ENCODE assay signal across 32 cellular contexts in the genomic region with DNA sequence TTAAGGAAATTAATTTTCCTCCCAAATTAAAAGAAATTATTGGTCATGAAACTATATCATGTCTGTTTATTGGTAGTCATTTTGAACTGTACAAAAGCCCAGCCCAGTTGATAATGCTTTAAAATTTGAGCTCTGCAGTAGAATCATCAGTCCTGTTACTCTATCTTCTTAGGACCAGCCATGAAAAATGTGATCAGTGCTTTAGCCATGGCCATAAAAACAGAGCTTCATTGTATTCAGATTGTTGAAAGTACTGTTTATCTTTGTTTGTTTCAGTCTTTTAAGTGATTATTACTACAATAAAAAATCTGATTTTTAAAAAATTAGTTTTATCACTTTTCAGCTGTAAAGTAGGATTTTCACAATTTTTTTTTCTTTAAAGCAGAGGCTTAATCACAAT.
"Had no signal": no experiment of that assay in that cellular context is flagged by ENCODE, and none has a peak within 500 bp of the region (broad histone marks: within the 10 kb centered on the region; RNA-seq: fewer than 3 reads in every experiment).

No MANE protein-coding gene starts in this region.

- H3K4me1 ChIP-seq: body of pancreas, esophagus squamous epithelium had no signal

- H3K27ac Mint-ChIP-seq: activated B cell treated with CpG ODN at 0.5 μM for 24 hours; activated CD8-positive, alpha-beta T cell treated with anti-CD3 and anti-CD28 coated beads for 36 hours; activated naive CD8-positive, alpha-beta T cell; activated T-helper 17 cell treated with anti-CD3 and anti-CD28 coated beads, Interleukin-2, amount 50 U/mL, for 72 hours; effector memory CD8-positive, alpha-beta T cell; T-cell; T-helper 1 cell treated with Interleukin-12 subunit alpha and Interleukin-12 subunit beta and Interleukin-4 antibody, amounts not matched to agents 30 μg/mL and 1 μg/mL, for 36 hours; T-helper 2 cell treated with Interferon-gamma antibody and Interleukin-4, amounts not matched to agents 5 μg/mL and 100 μg/mL, for 36 hours had no signal

- H3K9me3 Mint-ChIP-seq: activated B cell treated with CpG ODN at 0.5 μM for 24 hours; activated CD8-positive, alpha-beta T cell treated with anti-CD3 and anti-CD28 coated beads for 36 hours; activated T-cell treated with anti-CD3 and anti-CD28 coated beads, Interleukin-2, amount 50 U/mL, for 4 hours; activated T-helper 17 cell treated with anti-CD3 and anti-CD28 coated beads, Interleukin-2, amount 50 U/mL, for 72 hours; effector memory CD8-positive, alpha-beta T cell; T-cell; T-helper 1 cell treated with Interleukin-12 subunit alpha and Interleukin-12 subunit beta and Interleukin-4 antibody, amounts not matched to agents 30 μg/mL and 1 μg/mL, for 36 hours; T-helper 2 cell treated with Interferon-gamma antibody and Interleukin-4, amounts not matched to agents 5 μg/mL and 100 μg/mL, for 36 hours had no signal

- H3K27ac ChIP-seq: body of pancreas, epithelial cell of prostate, esophagus squamous epithelium, heart right ventricle, WERI-Rb-1 had no signal

- H3K27me3 Mint-ChIP-seq: activated B cell treated with CpG ODN at 0.5 μM for 24 hours; activated CD8-positive, alpha-beta T cell treated with anti-CD3 and anti-CD28 coated beads for 36 hours; activated naive CD8-positive, alpha-beta T cell; activated T-helper 17 cell treated with anti-CD3 and anti-CD28 coated beads, Interleukin-2, amount 50 U/mL, for 72 hours; effector memory CD8-positive, alpha-beta T cell; T-cell had no signal

- H3K27me3 ChIP-seq: body of pancreas, esophagus squamous epithelium, heart right ventricle had no signal

- ATAC-seq: activated CD4-positive, CD25-positive, alpha-beta regulatory T cell treated with anti-CD3 and anti-CD28 coated beads, Interleukin-2, amount 50 U/mL, for 24 hours; activated CD8-positive, alpha-beta T cell treated with anti-CD3 and anti-CD28 coated beads for 36 hours; activated T-cell treated with anti-CD3 and anti-CD28 coated beads, Interleukin-2, amount 50 U/mL, for 4 hours; activated T-helper 17 cell treated with anti-CD3 and anti-CD28 coated beads, Interleukin-2, amount 50 U/mL, for 72 hours; body of pancreas; effector memory CD8-positive, alpha-beta T cell; heart right ventricle; T-cell had no signal

- H3K9me3 ChIP-seq: body of pancreas, esophagus squamous epithelium, heart right ventricle had no signal

- H3K36me3 ChIP-seq: WERI-Rb-1 had no signal

- H3K4me1 Mint-ChIP-seq: activated T-helper 17 cell treated with anti-CD3 and anti-CD28 coated beads, Interleukin-2, amount 50 U/mL, for 72 hours; T-cell had no signal

- DNase-seq: activated B cell treated with CpG ODN at 0.5 μM for 24 hours; activated CD4-positive, alpha-beta T cell treated with anti-CD3 and anti-CD28 coated beads for 48 hours; activated CD4-positive, alpha-beta T cell treated with anti-CD3 and anti-CD28 coated beads, Interleukin-2, amount 50 U/mL, for 1 hour; activated CD4-positive, alpha-beta T cell treated with anti-CD3 and anti-CD28 coated beads, Interleukin-2, amount 50 U/mL, for 48 hours; activated CD8-positive, alpha-beta memory T cell treated with anti-CD3 and anti-CD28 coated beads for 24 hours; activated CD8-positive, alpha-beta T cell treated with anti-CD3 and anti-CD28 coated beads for 36 hours; activated effector memory CD4-positive, alpha-beta T cell treated with Interleukin-2 at 50 U/mL for 16 hours; activated gamma-delta T cell treated with Interleukin-2 at 50 U/mL for 16 hours; activated naive CD4-positive, alpha-beta T cell treated with anti-CD3 and anti-CD28 coated beads, Interleukin-2, amount 50 U/mL, for 16 hours; activated naive CD4-positive, alpha-beta T cell treated with Interleukin-2 at 50 U/mL for 16 hours; activated T-cell treated with anti-CD3 and anti-CD28 coated beads, Interleukin-2, amount 50 U/mL, for 4 hours; amniotic stem cell; aorta; body of pancreas; caudate nucleus; cortex of kidney; dermis blood vessel endothelial cell; effector CD4-positive, alpha-beta T cell; effector memory CD8-positive, alpha-beta T cell; esophagus squamous epithelium; foreskin melanocyte; heart right ventricle; T-cell; T1000; WERI-Rb-1 had no signal

- H3K4me3 ChIP-seq: body of pancreas, esophagus squamous epithelium, heart right ventricle had no signal

- FAIRE-seq: colon had no signal

- H3K4me3 Mint-ChIP-seq: activated B cell treated with CpG ODN at 0.5 μM for 24 hours; activated CD8-positive, alpha-beta T cell treated with anti-CD3 and anti-CD28 coated beads for 36 hours; activated naive CD8-positive, alpha-beta T cell; activated T-cell treated with anti-CD3 and anti-CD28 coated beads, Interleukin-2, amount 50 U/mL, for 4 hours; activated T-helper 17 cell treated with anti-CD3 and anti-CD28 coated beads, Interleukin-2, amount 50 U/mL, for 72 hours; effector memory CD8-positive, alpha-beta T cell; T-cell; T-helper 1 cell treated with Interleukin-12 subunit alpha and Interleukin-12 subunit beta and Interleukin-4 antibody, amounts not matched to agents 30 μg/mL and 1 μg/mL, for 36 hours; T-helper 2 cell treated with Interferon-gamma antibody and Interleukin-4, amounts not matched to agents 5 μg/mL and 100 μg/mL, for 36 hours had no signal
